In the genomic region with DNA sequence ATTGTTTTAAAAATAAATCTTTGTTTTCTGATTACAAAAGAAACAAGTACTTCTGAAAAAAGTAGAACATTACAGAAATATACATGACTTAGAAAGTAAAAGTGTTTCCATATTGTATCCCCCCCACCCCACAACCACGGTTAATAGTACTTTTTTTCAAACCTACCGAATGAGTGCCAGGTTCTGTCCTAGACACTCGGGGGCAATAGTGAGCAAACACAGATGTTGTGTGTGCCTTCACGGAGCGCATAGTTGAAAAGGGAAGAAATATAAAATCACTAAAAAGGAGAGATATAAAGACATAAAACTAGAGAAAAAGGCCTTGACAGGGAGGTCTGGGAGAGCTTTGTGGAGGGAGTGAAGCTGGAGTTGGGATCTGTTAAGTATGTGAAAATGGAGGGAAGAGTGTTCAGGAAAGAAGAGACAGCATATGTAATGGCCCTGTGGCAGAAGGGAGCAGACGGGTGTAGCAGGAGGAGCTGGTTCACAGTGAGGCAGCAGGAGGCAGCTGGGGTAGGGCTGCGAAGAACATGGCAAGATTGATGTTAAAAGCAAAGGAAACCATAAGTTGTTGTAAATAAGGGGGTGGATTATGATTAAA, we compare ENCODE assay signal across 19 cellular contexts. TPM values are rescaled to one million over a fixed set of nuclear protein-coding genes. Genes with fewer than 3 reads are reported as not detected.
DNase-seq lines count a peak whose midpoint lies in the region; ATAC-seq and TF ChIP-seq lines count a peak whose summit lies in the region.
"Had no signal": no experiment of that assay in that cellular context is flagged by ENCODE, and none has a peak within 500 bp of the region (broad histone marks: within the 10 kb centered on the region; RNA-seq: fewer than 3 reads in every experiment).

No MANE protein-coding gene starts in this region.

- no peak overlapping the region for H3K4me2 ChIP-seq in Loucy (ENCODE audit: low read depth, low read length, poor library complexity, severe bottlenecking)

- no peaks in the 10 kb centered on the region for H3K27me3 Mint-ChIP-seq in endodermal cell (ENCODE audit: insufficient read depth)
- peaks cover 15 to 40% of the 10 kb centered on the region in 2 donors for H3K27me3 Mint-ChIP-seq in natural killer cell (ENCODE audit: low read depth in 2 of 2)

- no peaks in the 10 kb centered on the region for H4K20me1 ChIP-seq in Loucy (ENCODE audit: insufficient read depth, low read length, poor library complexity, severe bottlenecking)

- no peaks in the 10 kb centered on the region for H3K9me2 ChIP-seq in Loucy (replicated peaks; ENCODE audit: low read depth, low read length)

- H3K9ac ChIP-seq in Loucy (ENCODE audit: low read depth, low read length, poor library complexity, severe bottlenecking) = no peak overlapping the region
- H3K9ac ChIP-seq in endodermal cell (ENCODE audit: extremely low read depth, low read length, poor library complexity, severe bottlenecking) = no peak overlapping the region

- H3K4me1 ChIP-seq in Loucy (ENCODE audit: insufficient read depth, low read length, poor library complexity, severe bottlenecking) (no peaks in the 10 kb centered on the region), endodermal cell (ENCODE audit: control insufficient read depth, insufficient read depth, low read length) (no peaks in the 10 kb centered on the region)
- H3K4me1 ChIP-seq: left lung, transverse colon had no signal

- no peak overlapping the region for H3K4me3 Mint-ChIP-seq in endodermal cell
- H3K4me3 Mint-ChIP-seq in natural killer cell = no peak overlapping the region
- H3K4me3 Mint-ChIP-seq: activated CD4-positive, alpha-beta T cell treated with anti-CD3 and anti-CD28 coated beads for 36 hours had no signal

- H3K27me3 ChIP-seq in Loucy (ENCODE audit: insufficient read depth, low read length, poor library complexity, severe bottlenecking) = no peaks in the 10 kb centered on the region
- H3K27me3 ChIP-seq in endodermal cell (ENCODE audit: control insufficient read depth, insufficient read depth, low read length, poor library complexity, severe bottlenecking) = no peaks in the 10 kb centered on the region
- H3K27me3 ChIP-seq: transverse colon had no signal

- H3K4me1 Mint-ChIP-seq in endodermal cell (no peaks in the 10 kb centered on the region), natural killer cell (peaks cover 0 to 4% of the 10 kb centered on the region in 2 donors)
- H3K4me1 Mint-ChIP-seq: activated CD4-positive, alpha-beta T cell treated with anti-CD3 and anti-CD28 coated beads for 36 hours had no signal

- no peak overlapping the region for H2AFZ ChIP-seq in Loucy (ENCODE audit: low read length)

- ATAC-seq in activated CD4-positive, CD25-positive, alpha-beta regulatory T cell treated with anti-CD3 and anti-CD28 coated beads, Interleukin-2, amount 50 U/mL, for 24 hours = no peak
- no peak for ATAC-seq in natural killer cell
- ATAC-seq: activated CD4-positive, alpha-beta T cell treated with anti-CD3 and anti-CD28 coated beads for 36 hours; left lung had no signal

- H3K36me3 ChIP-seq in Loucy (ENCODE audit: insufficient read depth, low read length) (no peaks in the 10 kb centered on the region), endodermal cell (ENCODE audit: control insufficient read depth, insufficient read depth, low read length) (no peaks in the 10 kb centered on the region)
- H3K36me3 ChIP-seq: left lung, spleen, transverse colon had no signal

- DNase-seq in NCI-H1092 treated with DMSO at 0.1 percent for 48 hours (lab: John Stamatoyannopoulos, UW) (peak; percentile 24), NCI-H1092 (lab: John Stamatoyannopoulos, UW) (no peak), endodermal cell (no peak), posterior vena cava (ENCODE audit: low spot score) (peak; percentile 22), natural killer cell (no peak), cerebellar nuclear complex (lab: John Stamatoyannopoulos, UW) (no peak)
- DNase-seq: activated CD4-positive, alpha-beta T cell treated with anti-CD3 and anti-CD28 coated beads for 36 hours; activated T-cell treated with anti-CD3 and anti-CD28 coated beads, Interleukin-2, amount 50 U/mL, for 48 hours; amygdala; HCEC 1CT; left lung; NCI-H1436; NCI-H748 treated with DMSO at 0.1 percent for 48 hours; spleen; transverse colon had no signal

- H3K4me3 ChIP-seq in Loucy (ENCODE audit: low read length, poor library complexity, severe bottlenecking) (no peak overlapping the region), endodermal cell (ENCODE audit: low read length) (no peak overlapping the region)
- H3K4me3 ChIP-seq: left lung, transverse colon had no signal

- WGBS in endodermal cell (ENCODE audit: insufficient coverage in 1 of 2, insufficient read length in 1 of 2), 2 experiments = 67 to 71% methylated on average over 5 to 7 of the region's 7 CpGs

- no peak overlapping the region for H3K27ac ChIP-seq in endodermal cell (ENCODE audit: low read depth, low read length)
- H3K27ac ChIP-seq: left lung, transverse colon had no signal

- intact Hi-C loops in posterior vena cava (cut with DNase I) = no loop called here
- intact Hi-C loops in natural killer cell (cut with micrococcal nuclease) = no loop called here

- no peaks in the 10 kb centered on the region for H3F3A ChIP-seq in Loucy (ENCODE audit: low read depth)

- H3K36me3 Mint-ChIP-seq in endodermal cell (ENCODE audit: low read depth) = no peaks in the 10 kb centered on the region
- H3K36me3 Mint-ChIP-seq in natural killer cell = no peaks in the 10 kb centered on the region

- H3K9me3 Mint-ChIP-seq in endodermal cell (no peaks in the 10 kb centered on the region), natural killer cell (no peaks in the 10 kb centered on the region)

- H3K9me3 ChIP-seq in Loucy (ENCODE audit: insufficient read depth, low read depth, low read length) = no peaks in the 10 kb centered on the region
- no peaks in the 10 kb centered on the region for H3K9me3 ChIP-seq in endodermal cell (ENCODE audit: control insufficient read depth, low read length)
- H3K9me3 ChIP-seq: left lung, spleen, transverse colon had no signal

- H3K79me2 ChIP-seq in Loucy (ENCODE audit: insufficient read depth, low read length) = no peaks in the 10 kb centered on the region

- TF ChIP-seq CTCF in Loucy (conservative IDR thresholded peaks at IDR 0.05; ENCODE audit: low read length) (peak; percentile 58), endodermal cell (conservative IDR thresholded peaks at IDR 0.05) (peak; percentile 64), natural killer cell (IDR thresholded peaks at IDR 0.05) (no peak)

- H3K27ac Mint-ChIP-seq in endodermal cell = no peak overlapping the region
- no peak overlapping the region for H3K27ac Mint-ChIP-seq in natural killer cell
- H3K27ac Mint-ChIP-seq: activated CD4-positive, alpha-beta T cell treated with anti-CD3 and anti-CD28 coated beads for 36 hours had no signal

RNA-seq across cellular contexts. Expression of a gene that starts 42.1 kb away (rescaled TPM):
- total RNA-seq in endodermal cell = not detected
- 0.43 TPM for polyA plus RNA-seq in endodermal cell (2013, experiment 1 of 2)
- 0.33 TPM for polyA plus RNA-seq in endodermal cell (2013, experiment 2 of 2)
- total RNA-seq in posterior vena cava = not detected
- total RNA-seq in natural killer cell = not detected
- total RNA-seq: activated CD4-positive, alpha-beta T cell treated with anti-CD3 and anti-CD28 coated beads for 36 hours; dermis microvascular lymphatic vessel endothelial cell; left lung; transverse colon had no signal
- polyA plus RNA-seq: AG04450, spleen had no signal

Comparison
In these comparisons a context has a peak if more than half of its experiments do, and no peak if none do; other contexts are left out.
1. DNase-seq: peak in NCI-H1092 treated with DMSO at 0.1 percent for 48 hours (single experiment) and posterior vena cava (single experiment); none in NCI-H1092 (single experiment), endodermal cell (single experiment), natural killer cell (single experiment) and cerebellar nuclear complex (0 of 2).